ENCODE assay signal across 10 cellular contexts in genomic region chr4:47483722-47484121, GRCh38. TPM values are rescaled to one million over a fixed set of nuclear protein-coding genes. Genes with fewer than 3 reads are reported as not detected.
DNase-seq lines count a peak whose midpoint lies in the region; ATAC-seq and TF ChIP-seq lines count a peak whose summit lies in the region.
"Had no signal": no experiment of that assay in that cellular context is flagged by ENCODE, and none has a peak within 500 bp of the region (broad histone marks: within the 10 kb centered on the region; RNA-seq: fewer than 3 reads in every experiment).

No MANE protein-coding gene starts in this region.

- peaks cover 2 to 5% of the 10 kb centered on the region in 2 donors for H3K36me3 Mint-ChIP-seq in stimulated activated naive B cell treated with anti-CD40 and anti-IgM and Interleukin-4, amounts not matched to agents 10 μg/mL and 1 μg/mL and 100 μg/mL, for 72 hours

- no peak overlapping the region for H3K27ac ChIP-seq in ovary

- in situ Hi-C loops in KBM-7 (cut with MboI; ENCODE audit: low pct_unique_long_range_greater_than_20kb, low sequenced_read_pairs) = no loop called here

- TF ChIP-seq CTCF in fibroblast of the aortic adventitia (IDR thresholded peaks at IDR 0.05; ENCODE audit: insufficient read depth, low read length) = no peak
- TF ChIP-seq CTCF in ovary (IDR thresholded peaks at IDR 0.05) = no peak

- peak; percentile 30 for DNase-seq in OCI-M1 (lab: John Stamatoyannopoulos, UW)
- DNase-seq in fibroblast of the aortic adventitia (ENCODE audit: low read depth) = peak; percentile 38
- DNase-seq in stimulated activated naive B cell treated with anti-CD40 and anti-IgM and Interleukin-4, amounts not matched to agents 10 μg/mL and 1 μg/mL and 100 μg/mL, for 72 hours = no peak
- DNase-seq in ovary = no peak
- DNase-seq in SW480 (ENCODE audit: low spot score) = no peak
- no peak for DNase-seq in KBM-7
- DNase-seq: NCI-H1092 had no signal

- ATAC-seq in GM21529 (IDR thresholded peaks at IDR 0.05; ENCODE audit: unreplicated experiment) (peak; percentile 2), HG02610 (IDR thresholded peaks at IDR 0.05; ENCODE audit: unreplicated experiment) (no peak)
- ATAC-seq in stimulated activated naive B cell treated with anti-CD40 and anti-IgM and Interleukin-4, amounts not matched to agents 10 μg/mL and 1 μg/mL and 100 μg/mL, for 72 hours (replicated peaks) = no peak
- ATAC-seq: activated CD4-positive, CD25-positive, alpha-beta regulatory T cell treated with anti-CD3 and anti-CD28 coated beads, Interleukin-2, amount 50 U/mL, for 24 hours had no signal

- H3K9me3 Mint-ChIP-seq in stimulated activated naive B cell treated with anti-CD40 and anti-IgM and Interleukin-4, amounts not matched to agents 10 μg/mL and 1 μg/mL and 100 μg/mL, for 72 hours = no peaks in the 10 kb centered on the region

- H3K36me3 ChIP-seq in ovary = no peaks in the 10 kb centered on the region

- peak overlapping the region; percentile 97 for H3K27ac Mint-ChIP-seq in stimulated activated naive B cell treated with anti-CD40 and anti-IgM and Interleukin-4, amounts not matched to agents 10 μg/mL and 1 μg/mL and 100 μg/mL, for 72 hours

- no peak overlapping the region for H3K4me3 ChIP-seq in fibroblast of the aortic adventitia (ENCODE audit: low read depth, low read length)
- no peak overlapping the region for H3K4me3 ChIP-seq in ovary

- H3K4me1 Mint-ChIP-seq in stimulated activated naive B cell treated with anti-CD40 and anti-IgM and Interleukin-4, amounts not matched to agents 10 μg/mL and 1 μg/mL and 100 μg/mL, for 72 hours = peaks cover 14 to 31% of the 10 kb centered on the region in 2 donors

- no peaks in the 10 kb centered on the region for H3K9me3 ChIP-seq in ovary

- H3K4me3 Mint-ChIP-seq in stimulated activated naive B cell treated with anti-CD40 and anti-IgM and Interleukin-4, amounts not matched to agents 10 μg/mL and 1 μg/mL and 100 μg/mL, for 72 hours = no peak overlapping the region

- TF ChIP-seq POLR2A in ovary (IDR thresholded peaks at IDR 0.05) = no peak

- H3K27me3 Mint-ChIP-seq in stimulated activated naive B cell treated with anti-CD40 and anti-IgM and Interleukin-4, amounts not matched to agents 10 μg/mL and 1 μg/mL and 100 μg/mL, for 72 hours = no peaks in the 10 kb centered on the region

- no peaks in the 10 kb centered on the region for H3K4me1 ChIP-seq in ovary (ENCODE audit: insufficient read depth)

- no peaks in the 10 kb centered on the region for H3K27me3 ChIP-seq in ovary

- intact Hi-C loops in ovary (cut with DNase I) = no loop called here

- WGBS in ovary, 3 donors = 82 to 89% (median 84%) methylated on average over 3 of the region's 3 CpGs

- no peak for TF ChIP-seq EP300 in ovary (IDR thresholded peaks at IDR 0.05)

RNA-seq across cellular contexts. Expression of gene ATP10D, which starts 1.4 kb away (rescaled TPM):
- total RNA-seq in fibroblast of the aortic adventitia (ENCODE audit: low replicate concordance) = 43.7 and 50.0 TPM in 2 replicates
- 10 to 100 TPM; 10.1 to 27.8 (median 19.6) TPM for total RNA-seq in ovary
- 10 to 100 TPM in 1 of 2 donors, 1 to 10 TPM in 1; 8.2 to 24.9 TPM for polyA plus RNA-seq in ovary

RNA-seq across cellular contexts. Expression of gene COMMD8, which starts 20.2 kb away (rescaled TPM):
- total RNA-seq in fibroblast of the aortic adventitia (ENCODE audit: low replicate concordance) (15.5 and 43.1 TPM in 2 replicates), ovary (10 to 100 TPM in 5 of 7 donors, 1 to 10 TPM in 2; 6.5 to 13.2 (median 11.0) TPM)
- 10 to 100 TPM in 1 of 2 donors, 1 to 10 TPM in 1; 8.9 to 10.7 TPM for polyA plus RNA-seq in ovary

Comparison
In these comparisons a context has a peak if more than half of its experiments do, and no peak if none do; other contexts are left out.
1. DNase-seq: peak in OCI-M1 (single experiment) and fibroblast of the aortic adventitia (single experiment); none in stimulated activated naive B cell treated with anti-CD40 and anti-IgM and Interleukin-4, amounts not matched to agents 10 μg/mL and 1 μg/mL and 100 μg/mL, for 72 hours (single experiment), ovary (0 of 5), SW480 (single experiment) and KBM-7 (single experiment).